ENCODE assay signal across 12 cellular contexts in genomic region chr13:39952244-39953233, GRCh38.
DNase-seq lines count a peak whose midpoint lies in the region; ATAC-seq, FAIRE-seq and TF ChIP-seq lines count a peak whose summit lies in the region.
"Had no signal": no experiment of that assay in that cellular context is flagged by ENCODE, and none has a peak within 500 bp of the region (broad histone marks: within the 10 kb centered on the region; RNA-seq: fewer than 3 reads in every experiment).

No MANE protein-coding gene starts in this region.

- no peak overlapping the region for H3K4me3 ChIP-seq in Peyer's patch
- H3K4me3 ChIP-seq in endothelial cell of umbilical vein (replicated peaks in 1 of 3; ENCODE audit: insufficient read depth in 1 of 3, low read depth in 1 of 3, low read length in 3 of 3), result no peak overlapping the region
- H3K4me3 ChIP-seq: SJCRH30 had no signal

- no peaks in the 10 kb centered on the region for H3K79me2 ChIP-seq in endothelial cell of umbilical vein (ENCODE audit: control insufficient read depth, insufficient read depth, low read length)

- peaks cover 4% of the 10 kb centered on the region for H3K27me3 Mint-ChIP-seq in osteocyte (ENCODE audit: unreplicated experiment)

- dilution Hi-C loops in endothelial cell of umbilical vein (cut with MboI; ENCODE audit: extremely low pct_ligation_motif_present, low sequenced_read_pairs), result no loop called here

- no peaks in the 10 kb centered on the region for H3K4me1 ChIP-seq in Peyer's patch
- H3K4me1 ChIP-seq in endothelial cell of umbilical vein (ENCODE audit: control insufficient read depth, extremely low read depth, insufficient read depth, low read length), result peaks cover 24% of the 10 kb centered on the region

- FAIRE-seq in endothelial cell of umbilical vein (lab: Jason Lieb, UNC), result peak; percentile 95
- FAIRE-seq: A204.1 had no signal

- H3K27ac Mint-ChIP-seq in osteocyte (ENCODE audit: unreplicated experiment), result peak overlapping the region; percentile 89

- no peaks in the 10 kb centered on the region for H4K20me1 ChIP-seq in endothelial cell of umbilical vein (replicated peaks; ENCODE audit: control insufficient read depth, extremely low read depth, insufficient read depth, low read length)

- ATAC-seq in GM21737 (IDR thresholded peaks at IDR 0.05; ENCODE audit: unreplicated experiment), result no peak

- POLR2A ChIA-PET in endothelial cell of umbilical vein (lab: Charles Lee), result interaction anchor here (0.7 to 1.3 kb wide), 3 partner anchors 57 to 242 kb away, joined by 3 to 5 read pairs (median 3); no protein-coding TSS in a partner anchor

- no peaks in the 10 kb centered on the region for H3K36me3 ChIP-seq in Peyer's patch
- no peaks in the 10 kb centered on the region for H3K36me3 ChIP-seq in endothelial cell of umbilical vein (ENCODE audit: control insufficient read depth in 2 of 2, extremely low read depth in 1 of 2, insufficient read depth in 2 of 2, low read length in 2 of 2)
- H3K36me3 ChIP-seq: SJCRH30 had no signal

- H3K36me3 Mint-ChIP-seq in osteocyte (ENCODE audit: unreplicated experiment), result no peaks in the 10 kb centered on the region

- H3K27ac ChIP-seq in Peyer's patch (peak overlapping the region in 3 of 4 donors; percentile 8 to 29 (median 17)), endothelial cell of umbilical vein (ENCODE audit: insufficient read depth, low read depth, low read length) (peak overlapping the region; percentile 88)
- H3K27ac ChIP-seq: SJCRH30 had no signal

- H3K4me2 ChIP-seq in endothelial cell of umbilical vein (ENCODE audit: insufficient read depth, low read length), result peak overlapping the region; percentile 51

- BruUV-seq in endothelial cell of umbilical vein (replicated peaks; lab: Mats Ljungman, UMichigan), result no TSS peak

- intact Hi-C loops in endothelial cell of umbilical vein (cut with micrococcal nuclease), result loop anchor here (1.0 to 10.0 kb wide), 18 partner anchors 57 to 822 kb away; partner anchors contain the start of gene MRPS31

- H3K9me3 Mint-ChIP-seq in osteocyte (ENCODE audit: unreplicated experiment), result no peaks in the 10 kb centered on the region

- peaks cover 13% of the 10 kb centered on the region for H3K4me1 Mint-ChIP-seq in osteocyte (ENCODE audit: unreplicated experiment)

- TF ChIP-seq CTCF in Peyer's patch (IDR thresholded peaks at IDR 0.05) (no peak), endothelial cell of umbilical vein (IDR thresholded peaks at IDR 0.05; ENCODE audit: extremely low read depth in 1 of 2, insufficient read depth in 1 of 2, low read depth in 1 of 2, low read length in 2 of 2) (no peak), osteocyte (IDR thresholded peaks at IDR 0.05) (no peak)

- CTCF ChIA-PET in endothelial cell of umbilical vein (lab: Charles Lee), result interaction anchor here (0.6 to 3.3 kb wide), 12 partner anchors 8 to 730 kb away, joined by 3 to 27 read pairs (median 4); no protein-coding TSS in a partner anchor

- DNase-seq in DMS53 (lab: John Stamatoyannopoulos, UW) (peak; percentile 29), DMS53 treated with DMSO at 0.1 percent for 48 hours (lab: John Stamatoyannopoulos, UW; ENCODE audit: unreplicated experiment) (no peak), Peyer's patch (no peak), endothelial cell of umbilical vein (ENCODE audit: low read depth, low spot score) (peak; percentile 97), osteocyte (ENCODE audit: extremely low spot score, unreplicated experiment) (no peak), NCI-H524 treated with DMSO at 0.1 percent for 48 hours (lab: John Stamatoyannopoulos, UW) (no peak)
- no peak for DNase-seq in activated CD4-positive, alpha-beta T cell treated with anti-CD3 and anti-CD28 coated beads, Interleukin-2, amount 50 U/mL, for 1 hour
- DNase-seq: cortex of kidney, NCI-H1694, SJCRH30 had no signal

- H3K9me3 ChIP-seq in Peyer's patch (no peaks in the 10 kb centered on the region), endothelial cell of umbilical vein (replicated peaks; ENCODE audit: control insufficient read depth, insufficient read depth, low read length) (no peaks in the 10 kb centered on the region)
- H3K9me3 ChIP-seq: SJCRH30 had no signal

- H2AFZ ChIP-seq in endothelial cell of umbilical vein (ENCODE audit: low read depth, low read length), result no peak overlapping the region

- no peak overlapping the region for H3K4me3 Mint-ChIP-seq in osteocyte (ENCODE audit: unreplicated experiment)

- H3K27me3 ChIP-seq in Peyer's patch (no peaks in the 10 kb centered on the region), endothelial cell of umbilical vein (ENCODE audit: control insufficient read depth in 2 of 2, insufficient read depth in 2 of 2, low read length in 2 of 2) (no peaks in the 10 kb centered on the region)
- H3K27me3 ChIP-seq: SJCRH30 had no signal

- H3K9me1 ChIP-seq in endothelial cell of umbilical vein (replicated peaks; ENCODE audit: control insufficient read depth, extremely low read depth, insufficient read depth, low read length), result no peaks in the 10 kb centered on the region

- no peak for TF ChIP-seq POLR2A in Peyer's patch (IDR thresholded peaks at IDR 0.05)
- no peak for TF ChIP-seq POLR2A in endothelial cell of umbilical vein (IDR thresholded peaks at IDR 0.05; ENCODE audit: low read depth, low read length)

- H3K9ac ChIP-seq in endothelial cell of umbilical vein (replicated peaks; ENCODE audit: extremely low read depth, insufficient read depth, low read length), result peak overlapping the region; percentile 58

TF ChIP-seq in endothelial cell of umbilical vein, 7 proteins besides CTCF, POLR2A, EP300 and RAD21:
- peak; percentile 87 for TF ChIP-seq GATA2 (IDR thresholded peaks at IDR 0.05; ENCODE audit: insufficient read depth, insufficient read length, low read depth, low read length)
- peak; percentile 59 for TF ChIP-seq JUN (IDR thresholded peaks at IDR 0.05; ENCODE audit: borderline replicate concordance, insufficient read depth, insufficient read length, low read depth)
- no peak for TF ChIP-seq EZH2 (IDR thresholded peaks at IDR 0.05; ENCODE audit: borderline replicate concordance, low read depth, low read length, severe bottlenecking)
- no peak for TF ChIP-seq POLR2AphosphoS5 (IDR thresholded peaks at IDR 0.05; ENCODE audit: insufficient read depth, low read depth, low read length)
- no peak for TF ChIP-seq MYC (IDR thresholded peaks at IDR 0.05; ENCODE audit: low read depth, low read length)
- TF ChIP-seq FOS (IDR thresholded peaks at IDR 0.05; ENCODE audit: borderline replicate concordance, insufficient read depth, low read length), result peak; percentile 2
- no peak for TF ChIP-seq MAX (IDR thresholded peaks at IDR 0.05; ENCODE audit: insufficient read depth, insufficient read length)
TF ChIP-seq in endothelial cell of umbilical vein: peak in this region for 3.

Comparison
In these comparisons a context has a peak if more than half of its experiments do, and no peak if none do; other contexts are left out.
1. DNase-seq: peak in DMS53 (single experiment) and endothelial cell of umbilical vein (single experiment); none in DMS53 treated with DMSO at 0.1 percent for 48 hours (single experiment), Peyer's patch (0 of 3), osteocyte (single experiment), NCI-H524 treated with DMSO at 0.1 percent for 48 hours (single experiment) and activated CD4-positive, alpha-beta T cell treated with anti-CD3 and anti-CD28 coated beads, Interleukin-2, amount 50 U/mL, for 1 hour (single experiment).